Comparison of ENCODE assay signal across 16 cellular contexts in genomic region chr6:169979873-169980440, GRCh38.
"Had no signal": no experiment of that assay in that cellular context is flagged by ENCODE, and none has a peak within 500 bp of the region (broad histone marks: within the 10 kb centered on the region; RNA-seq: fewer than 3 reads in every experiment).

No MANE protein-coding gene starts in this region.

- H3K36me3 ChIP-seq: cardiac muscle cell, upper lobe of left lung had no signal

- H3K4me3 ChIP-seq: body of pancreas, cardiac muscle cell, upper lobe of left lung had no signal

- H3K4me1 ChIP-seq: body of pancreas had no signal

- DNase-seq: activated naive CD4-positive, alpha-beta T cell treated with Interleukin-2 at 50 U/mL for 16 hours; activated naive CD8-positive, alpha-beta T cell treated with anti-CD3 and anti-CD28 coated beads, Interleukin-2, amount 50 U/mL, for 24 hours; activated T-cell treated with anti-CD3 and anti-CD28 coated beads, Interleukin-2, amount 50 U/mL, for 24 hours; dermis blood vessel endothelial cell; effector CD8-positive, alpha-beta T cell; foreskin keratinocyte; hippocampal formation; occipital lobe; stimulated activated CD4-positive, alpha-beta T cell treated with anti-CD3 and anti-CD28 coated beads, Interleukin-4, amount 100 ng/mL, for 24 hours; stimulated activated naive CD4-positive, alpha-beta T cell treated with Interleukin-2 at 50 U/mL for 16 hours; T-helper 1 cell had no signal

- H3K27me3 ChIP-seq: body of pancreas, cardiac muscle cell, foreskin keratinocyte, upper lobe of left lung had no signal

- H3K9me3 ChIP-seq: body of pancreas, upper lobe of left lung had no signal

- H3K27ac ChIP-seq: body of pancreas, cardiac muscle cell, foreskin keratinocyte had no signal

- ATAC-seq: activated naive CD8-positive, alpha-beta T cell treated with anti-CD3 and anti-CD28 coated beads, Interleukin-2, amount 50 U/mL, for 24 hours; activated T-helper 17 cell treated with anti-CD3 and anti-CD28 coated beads, Interleukin-2, amount 50 U/mL, for 72 hours; body of pancreas; foreskin keratinocyte; SK-N-SH treated with all-trans-retinoic acid at 6 μM for 48 hours had no signal
